ENCODE assay signal across 1 cellular context in genomic region chr16:78297066-78297666, GRCh38.
TF ChIP-seq lines count a peak whose summit lies in the region.

No MANE protein-coding gene starts in this region.

TF ChIP-seq in HEK293, 187 proteins besides CTCF, POLR2A, EP300 and RAD21 (continued from another document):
- peak; percentile 31 for TF ChIP-seq ZNF398 (tag by site-specific recombination; IDR thresholded peaks at IDR 0.05)
- TF ChIP-seq REPIN1 (tag by site-specific recombination; IDR thresholded peaks at IDR 0.05; ENCODE audit: low read depth) = no peak
- TF ChIP-seq ZNF777 (tag by site-specific recombination; IDR thresholded peaks at IDR 0.05; ENCODE audit: borderline replicate concordance) = no peak
- TF ChIP-seq ZNF350 (tag by site-specific recombination; IDR thresholded peaks at IDR 0.05) = no peak
- TF ChIP-seq, protein P1, sequence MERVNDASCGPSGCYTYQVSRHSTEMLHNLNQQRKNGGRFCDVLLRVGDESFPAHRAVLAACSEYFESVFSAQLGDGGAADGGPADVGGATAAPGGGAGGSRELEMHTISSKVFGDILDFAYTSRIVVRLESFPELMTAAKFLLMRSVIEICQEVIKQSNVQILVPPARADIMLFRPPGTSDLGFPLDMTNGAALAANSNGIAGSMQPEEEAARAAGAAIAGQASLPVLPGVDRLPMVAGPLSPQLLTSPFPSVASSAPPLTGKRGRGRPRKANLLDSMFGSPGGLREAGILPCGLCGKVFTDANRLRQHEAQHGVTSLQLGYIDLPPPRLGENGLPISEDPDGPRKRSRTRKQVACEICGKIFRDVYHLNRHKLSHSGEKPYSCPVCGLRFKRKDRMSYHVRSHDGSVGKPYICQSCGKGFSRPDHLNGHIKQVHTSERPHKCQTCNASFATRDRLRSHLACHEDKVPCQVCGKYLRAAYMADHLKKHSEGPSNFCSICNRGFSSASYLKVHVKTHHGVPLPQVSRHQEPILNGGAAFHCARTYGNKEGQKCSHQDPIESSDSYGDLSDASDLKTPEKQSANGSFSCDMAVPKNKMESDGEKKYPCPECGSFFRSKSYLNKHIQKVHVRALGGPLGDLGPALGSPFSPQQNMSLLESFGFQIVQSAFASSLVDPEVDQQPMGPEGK (tag by site-specific recombination; IDR thresholded peaks at IDR 0.05) = peak; percentile 57
- TF ChIP-seq SP7 (tag by site-specific recombination; IDR thresholded peaks at IDR 0.05) = no peak
- TF ChIP-seq KLF1 (tag by site-specific recombination; IDR thresholded peaks at IDR 0.05) = peak; percentile 10; the same call in 1 of the 2 replicates
